ENCODE assay signal across 25 cellular contexts in genomic region chr16:9870962-9871361, GRCh38.
"Had no signal": no experiment of that assay in that cellular context is flagged by ENCODE, and none has a peak within 500 bp of the region (broad histone marks: within the 10 kb centered on the region; RNA-seq: fewer than 3 reads in every experiment).

No MANE protein-coding gene starts in this region.

- DNase-seq: activated CD4-positive, alpha-beta memory T cell treated with anti-CD3 and anti-CD28 coated beads for 36 hours; activated CD4-positive, alpha-beta T cell treated with anti-CD3 and anti-CD28 coated beads, Interleukin-2, amount 10 ng/mL, durations not matched to agents 7 days and 5 days; activated CD4-positive, CD25-positive, alpha-beta regulatory T cell; activated CD8-positive, alpha-beta memory T cell treated with anti-CD3 and anti-CD28 coated beads for 24 hours; activated effector memory CD4-positive, alpha-beta T cell treated with anti-CD3 and anti-CD28 coated beads, Interleukin-2, amount 50 U/mL, for 16 hours; activated naive CD4-positive, alpha-beta T cell treated with Interleukin-2 at 50 U/mL for 16 hours; activated naive CD8-positive, alpha-beta T cell treated with anti-CD3 and anti-CD28 coated beads, Interleukin-2, amount 50 U/mL, for 24 hours; activated T-cell treated with anti-CD3 and anti-CD28 coated beads, Interleukin-2, amount 50 U/mL, for 4 hours; amniotic stem cell; body of pancreas; KBM-7; NCI-H1092; NCI-H1417; NCI-H1930; NCI-H2171; NCI-H2227 treated with DMSO at 0.1 percent for 48 hours; NCI-H526 treated with DMSO at 0.1 percent for 48 hours; SIG-M5; T-cell; T-helper 2 cell; T1000 had no signal

- H3K4me3 ChIP-seq: ascending aorta, body of pancreas, cardiac muscle cell had no signal

- H3K27ac ChIP-seq: ascending aorta, body of pancreas, cardiac muscle cell, VCaP had no signal

- H3K4me1 ChIP-seq: body of pancreas had no signal

- H3K4me1 Mint-ChIP-seq: activated CD4-positive, alpha-beta T cell treated with anti-CD3 and anti-CD28 coated beads, Interleukin-2, amount 10 ng/mL, durations not matched to agents 7 days and 5 days; activated naive CD8-positive, alpha-beta T cell treated with anti-CD3 and anti-CD28 coated beads, Interleukin-2, amount 50 U/mL, for 24 hours; T-cell had no signal

- H3K9me3 ChIP-seq: ascending aorta, body of pancreas had no signal

- H3K27me3 ChIP-seq: ascending aorta, body of pancreas, cardiac muscle cell had no signal

- H3K9me3 Mint-ChIP-seq: activated CD4-positive, alpha-beta memory T cell treated with anti-CD3 and anti-CD28 coated beads for 36 hours; activated naive CD4-positive, alpha-beta T cell treated with anti-CD3 and anti-CD28 coated beads, Interleukin-2, amount 50 U/mL, for 72 hours; activated naive CD8-positive, alpha-beta T cell treated with anti-CD3 and anti-CD28 coated beads, Interleukin-2, amount 50 U/mL, for 24 hours; activated T-cell treated with anti-CD3 and anti-CD28 coated beads, Interleukin-2, amount 50 U/mL, for 4 hours had no signal

- H3K36me3 Mint-ChIP-seq: activated CD4-positive, alpha-beta memory T cell treated with anti-CD3 and anti-CD28 coated beads for 36 hours; activated naive CD4-positive, alpha-beta T cell treated with anti-CD3 and anti-CD28 coated beads, Interleukin-2, amount 50 U/mL, for 72 hours; T-cell had no signal

- H3K36me3 ChIP-seq: ascending aorta, cardiac muscle cell had no signal

- H3K27me3 Mint-ChIP-seq: activated CD4-positive, alpha-beta memory T cell treated with anti-CD3 and anti-CD28 coated beads for 36 hours; activated CD4-positive, alpha-beta T cell treated with anti-CD3 and anti-CD28 coated beads, Interleukin-2, amount 10 ng/mL, durations not matched to agents 7 days and 5 days; activated naive CD8-positive, alpha-beta T cell treated with anti-CD3 and anti-CD28 coated beads, Interleukin-2, amount 50 U/mL, for 24 hours; T-cell had no signal

- ATAC-seq: activated naive CD4-positive, alpha-beta T cell treated with anti-CD3 and anti-CD28 coated beads, Interleukin-2, amount 50 U/mL, for 72 hours; activated naive CD8-positive, alpha-beta T cell treated with anti-CD3 and anti-CD28 coated beads, Interleukin-2, amount 50 U/mL, for 24 hours; activated T-cell treated with anti-CD3 and anti-CD28 coated beads, Interleukin-2, amount 50 U/mL, for 4 hours; body of pancreas; T-cell had no signal

- H3K4me3 Mint-ChIP-seq: activated CD4-positive, alpha-beta memory T cell treated with anti-CD3 and anti-CD28 coated beads for 36 hours; activated CD4-positive, alpha-beta T cell treated with anti-CD3 and anti-CD28 coated beads, Interleukin-2, amount 10 ng/mL, durations not matched to agents 7 days and 5 days; activated naive CD8-positive, alpha-beta T cell treated with anti-CD3 and anti-CD28 coated beads, Interleukin-2, amount 50 U/mL, for 24 hours; activated T-cell treated with anti-CD3 and anti-CD28 coated beads, Interleukin-2, amount 50 U/mL, for 4 hours; T-cell had no signal

- H3K27ac Mint-ChIP-seq: activated CD4-positive, alpha-beta memory T cell treated with anti-CD3 and anti-CD28 coated beads for 36 hours; activated CD4-positive, alpha-beta T cell treated with anti-CD3 and anti-CD28 coated beads, Interleukin-2, amount 10 ng/mL, durations not matched to agents 7 days and 5 days; activated naive CD4-positive, alpha-beta T cell treated with anti-CD3 and anti-CD28 coated beads, Interleukin-2, amount 50 U/mL, for 72 hours; activated naive CD8-positive, alpha-beta T cell treated with anti-CD3 and anti-CD28 coated beads, Interleukin-2, amount 50 U/mL, for 24 hours; T-cell had no signal
